ENCODE assay signal across 8 cellular contexts in the genomic region with DNA sequence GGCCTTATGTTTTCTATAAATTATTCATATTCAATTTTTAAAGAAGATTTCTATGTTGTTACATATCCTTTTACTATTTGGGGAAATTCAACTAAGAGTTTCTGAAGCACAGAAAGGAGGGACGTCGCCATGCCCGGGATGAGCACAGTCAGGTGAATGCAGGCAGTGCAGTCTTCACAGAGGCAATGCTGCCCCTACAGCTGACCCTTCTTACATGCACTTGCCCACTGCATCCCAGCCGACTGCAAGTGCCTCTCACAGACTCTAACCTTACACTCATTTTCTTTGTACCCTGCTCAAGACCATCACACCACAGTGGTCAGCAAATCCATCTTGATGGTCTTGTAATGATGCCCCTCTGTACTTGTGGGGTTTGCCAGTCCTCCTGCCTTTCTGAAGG.
"Had no signal": no experiment of that assay in that cellular context is flagged by ENCODE, and none has a peak within 500 bp of the region (broad histone marks: within the 10 kb centered on the region; RNA-seq: fewer than 3 reads in every experiment).

No MANE protein-coding gene starts in this region.

- FAIRE-seq: HepG2 had no signal

- H3K27ac ChIP-seq: GM23248, HL-60, KMS-11 had no signal

- H3K4me1 ChIP-seq: HAP-1 had no signal

- H2AFZ ChIP-seq: GM23248 had no signal

- H3K36me3 ChIP-seq: HAP-1 had no signal

- H3K27ac Mint-ChIP-seq: HFFc6, IgD-negative memory B cell had no signal

- H3K4me1 Mint-ChIP-seq: IgD-negative memory B cell had no signal

- H3K4me3 ChIP-seq: GM23248, HAP-1 had no signal

- DNase-seq: GM23248, HFFc6, KBM-7 had no signal

- H3K4me3 Mint-ChIP-seq: HFFc6, IgD-negative memory B cell had no signal

- H3K9me3 Mint-ChIP-seq: HFFc6 had no signal

- H3K36me3 Mint-ChIP-seq: IgD-negative memory B cell had no signal

- H3K4me2 ChIP-seq: KMS-11 had no signal

- H3K9me3 ChIP-seq: HAP-1 had no signal

- H3K9ac ChIP-seq: GM23248, KMS-11 had no signal
